1 cellular context compared by ENCODE assay signal in genomic region chr18:24426073-24426397, GRCh38.
A peak's percentile ranks its signal among the peaks of the same experiment; 100 is the strongest.
TF ChIP-seq lines count a peak whose summit lies in the region.

No MANE protein-coding gene starts in this region.

TF ChIP-seq in H1, 55 proteins besides CTCF, POLR2A, EP300 and RAD21:
- TF ChIP-seq JUN (IDR thresholded peaks at IDR 0.05; ENCODE audit: low read depth, low read length) (no peak), SP4 (IDR thresholded peaks at IDR 0.05; ENCODE audit: low read length) (0 out of 2 replicates have a peak, but pooled peaks have one; percentile 23)
